21 cellular contexts compared by ENCODE assay signal in genomic region chr14:85634205-85634604, GRCh38.
A peak's percentile ranks its signal among the peaks of the same experiment; 100 is the strongest.
DNase-seq lines count a peak whose midpoint lies in the region; ATAC-seq, FAIRE-seq and TF ChIP-seq lines count a peak whose summit lies in the region.
"Had no signal": no experiment of that assay in that cellular context is flagged by ENCODE, and none has a peak within 500 bp of the region (broad histone marks: within the 10 kb centered on the region; RNA-seq: fewer than 3 reads in every experiment).

No MANE protein-coding gene starts in this region.

- no peak overlapping the region for H3K4me3 Mint-ChIP-seq in astrocyte (ENCODE audit: unreplicated experiment)
- H3K4me3 Mint-ChIP-seq: activated naive CD8-positive, alpha-beta T cell treated with anti-CD3 and anti-CD28 coated beads, Interleukin-2, amount 10 ng/mL, durations not matched to agents 7 days and 5 days had no signal

- H3K9me3 Mint-ChIP-seq in astrocyte (ENCODE audit: unreplicated experiment): no peaks in the 10 kb centered on the region
- H3K9me3 Mint-ChIP-seq: activated naive CD8-positive, alpha-beta T cell treated with anti-CD3 and anti-CD28 coated beads, Interleukin-2, amount 10 ng/mL, durations not matched to agents 7 days and 5 days had no signal

- no peak overlapping the region for H3K4me3 ChIP-seq in MM.1S (ENCODE audit: low read length)
- H3K4me3 ChIP-seq in astrocyte (ENCODE audit: insufficient read depth, low read depth, low read length): no peak overlapping the region
- H3K4me3 ChIP-seq: sigmoid colon, thoracic aorta had no signal

- no peaks in the 10 kb centered on the region for H3K36me3 Mint-ChIP-seq in astrocyte (ENCODE audit: low read depth, unreplicated experiment)
- H3K36me3 Mint-ChIP-seq: activated naive CD8-positive, alpha-beta T cell treated with anti-CD3 and anti-CD28 coated beads, Interleukin-2, amount 10 ng/mL, durations not matched to agents 7 days and 5 days had no signal

- H3K4me1 Mint-ChIP-seq in astrocyte (ENCODE audit: low read depth, unreplicated experiment): peaks cover 9% of the 10 kb centered on the region
- H3K4me1 Mint-ChIP-seq: activated naive CD8-positive, alpha-beta T cell treated with anti-CD3 and anti-CD28 coated beads, Interleukin-2, amount 10 ng/mL, durations not matched to agents 7 days and 5 days had no signal

- H3K4me1 ChIP-seq in MM.1S (ENCODE audit: low read length) (no peaks in the 10 kb centered on the region), astrocyte (ENCODE audit: insufficient read depth, low read length) (no peaks in the 10 kb centered on the region)
- H3K4me1 ChIP-seq: BE2C, sigmoid colon had no signal

- H3K9me3 ChIP-seq in MM.1S (replicated peaks; ENCODE audit: insufficient read depth, low read length) (no peaks in the 10 kb centered on the region), astrocyte (ENCODE audit: insufficient read depth, low read depth, low read length) (no peaks in the 10 kb centered on the region)
- H3K9me3 ChIP-seq: BE2C, sigmoid colon, thoracic aorta had no signal

- H2AFZ ChIP-seq in MM.1S (ENCODE audit: low read length) (no peak overlapping the region), astrocyte (ENCODE audit: low read depth, low read length) (no peak overlapping the region)

- H3K9me2 ChIP-seq in MM.1S (replicated peaks; ENCODE audit: insufficient read depth, low read length): no peaks in the 10 kb centered on the region

- FAIRE-seq in astrocyte (lab: Jason Lieb, UNC): peak; percentile 59
- FAIRE-seq: D721Med had no signal

- H3K79me2 ChIP-seq in MM.1S (ENCODE audit: low read length) (no peaks in the 10 kb centered on the region), astrocyte (ENCODE audit: insufficient read depth, low read length) (no peaks in the 10 kb centered on the region)

- H3K4me2 ChIP-seq in MM.1S (ENCODE audit: low read depth, low read length) (no peak overlapping the region), astrocyte (ENCODE audit: low read length) (no peak overlapping the region)

- H3K36me3 ChIP-seq in MM.1S (replicated peaks; ENCODE audit: insufficient read depth, low read length): no peaks in the 10 kb centered on the region
- H3K36me3 ChIP-seq in astrocyte (ENCODE audit: insufficient read depth, low read length): no peaks in the 10 kb centered on the region
- H3K36me3 ChIP-seq: BE2C, sigmoid colon, thoracic aorta had no signal

- H3K27me3 ChIP-seq in MM.1S (replicated peaks; ENCODE audit: insufficient read depth, low read length) (no peaks in the 10 kb centered on the region), astrocyte (ENCODE audit: insufficient read depth, low read length) (no peaks in the 10 kb centered on the region)
- H3K27me3 ChIP-seq: BE2C, sigmoid colon had no signal

- DNase-seq in GM03348 (ENCODE audit: low spot score) (peak; percentile 10), MM.1S (peak; percentile 13), astrocyte (ENCODE audit: low read depth) (no peak), iris pigment epithelial cell (ENCODE audit: low read depth) (peak; percentile 8), caudate nucleus (lab: John Stamatoyannopoulos, UW) (no peak), RKO (ENCODE audit: low spot score) (no peak)
- DNase-seq: activated CD4-positive, alpha-beta T cell treated with anti-CD3 and anti-CD28 coated beads for 4 hours; activated naive CD8-positive, alpha-beta T cell treated with anti-CD3 and anti-CD28 coated beads, Interleukin-2, amount 10 ng/mL, durations not matched to agents 7 days and 5 days; BE2C; head of caudate nucleus; Karpas-422; NCI-H187; NCI-H748 treated with DMSO at 0.1 percent for 48 hours; Right ventricle myocardium superior; sigmoid colon; stimulated activated CD4-positive, alpha-beta T cell treated with anti-CD3 and anti-CD28 coated beads, Interleukin-2, amount 100 ng/mL, for 48 hours; stimulated activated CD8-positive, alpha-beta memory T cell treated with anti-CD3 and anti-CD28 coated beads, Interleukin-4, amount 100 ng/mL, for 48 hours had no signal

- no peak overlapping the region for H3K27ac ChIP-seq in MM.1S (ENCODE audit: low read length)
- no peak overlapping the region for H3K27ac ChIP-seq in astrocyte (ENCODE audit: low read depth, low read length)
- H3K27ac ChIP-seq in caudate nucleus (ENCODE audit: low read depth, low read length): no peak overlapping the region
- H3K27ac ChIP-seq: sigmoid colon, thoracic aorta had no signal

- ATAC-seq in GM21515 (IDR thresholded peaks at IDR 0.05; ENCODE audit: unreplicated experiment): no peak
- ATAC-seq in HG02759 (IDR thresholded peaks at IDR 0.05; ENCODE audit: unreplicated experiment): no peak

- H3K27me3 Mint-ChIP-seq in astrocyte (ENCODE audit: low read depth, unreplicated experiment): no peaks in the 10 kb centered on the region
- H3K27me3 Mint-ChIP-seq: activated naive CD8-positive, alpha-beta T cell treated with anti-CD3 and anti-CD28 coated beads, Interleukin-2, amount 10 ng/mL, durations not matched to agents 7 days and 5 days had no signal

- H3K9ac ChIP-seq in MM.1S (ENCODE audit: low read length): no peak overlapping the region
- no peak overlapping the region for H3K9ac ChIP-seq in astrocyte (ENCODE audit: low read length)

- no peaks in the 10 kb centered on the region for H4K20me1 ChIP-seq in MM.1S (ENCODE audit: insufficient read depth, low read length)
- no peaks in the 10 kb centered on the region for H4K20me1 ChIP-seq in astrocyte (ENCODE audit: insufficient read depth, low read length)

- no peaks in the 10 kb centered on the region for H3F3A ChIP-seq in MM.1S (ENCODE audit: insufficient read depth, low read length)

- TF ChIP-seq CTCF in MM.1S (IDR thresholded peaks at IDR 0.05; ENCODE audit: low read length) (no peak), astrocyte (IDR thresholded peaks at IDR 0.05; ENCODE audit: insufficient read depth, low read depth, low read length) (no peak)

- H3K27ac Mint-ChIP-seq in astrocyte (ENCODE audit: unreplicated experiment): no peak overlapping the region
- H3K27ac Mint-ChIP-seq: activated naive CD8-positive, alpha-beta T cell treated with anti-CD3 and anti-CD28 coated beads, Interleukin-2, amount 10 ng/mL, durations not matched to agents 7 days and 5 days had no signal

Comparison
In these comparisons a context has a peak if more than half of its experiments do, and no peak if none do; other contexts are left out.
1. DNase-seq: peak in GM03348 (single experiment), MM.1S (single experiment) and iris pigment epithelial cell (single experiment); none in astrocyte (single experiment), caudate nucleus (0 of 61) and RKO (single experiment).